Comparison of ENCODE assay signal across 8 cellular contexts in genomic region chr11:113314389-113315301, GRCh38. TPM values are rescaled to one million over a fixed set of nuclear protein-coding genes. Genes with fewer than 3 reads are reported as not detected.
A peak's percentile ranks its signal among the peaks of the same experiment; 100 is the strongest.
DNase-seq lines count a peak whose midpoint lies in the region; ATAC-seq, FAIRE-seq and TF ChIP-seq lines count a peak whose summit lies in the region.

TSS of gene TTC12 (plus strand) at chr11:113314583. CDS start at chr11:113316258, 1,675 bp downstream.

- TSS peak; percentile 58 for BruUV-seq in endothelial cell of umbilical vein (replicated peaks; lab: Mats Ljungman, UMichigan)

- no peaks in the 10 kb centered on the region for H3K79me2 ChIP-seq in endothelial cell of umbilical vein (ENCODE audit: control insufficient read depth, insufficient read depth, low read length)

- CTCF ChIA-PET in endothelial cell of umbilical vein (lab: Charles Lee) = interaction anchor here (0.7 to 1.8 kb wide), 6 partner anchors 8 to 458 kb away, joined by 3 to 5 read pairs (median 4); partner anchors contain the start of gene ZW10

- peak; percentile 95 for FAIRE-seq in endothelial cell of umbilical vein (lab: Jason Lieb, UNC)

- POLR2A ChIA-PET in endothelial cell of umbilical vein (lab: Charles Lee) = no interaction called here

- H3K27me3 ChIP-seq in endothelial cell of umbilical vein (ENCODE audit: control insufficient read depth in 2 of 2, insufficient read depth in 2 of 2, low read length in 2 of 2) = no peaks in the 10 kb centered on the region

- DNase-seq in Ammon's horn (ENCODE audit: low spot score) (peak; percentile 93), GM19238 (ENCODE audit: insufficient read length, low spot score) (peak; percentile 76), NOMO-1 (lab: John Stamatoyannopoulos, UW; ENCODE audit: unreplicated experiment in 2 of 2) (peak; percentile 85 to 95), endothelial cell of umbilical vein (ENCODE audit: low read depth, low spot score) (peak; percentile 93), middle frontal gyrus (ENCODE audit: extremely low spot score, low spot score) (peak; percentile 77)
- DNase-seq in activated CD8-positive, alpha-beta memory T cell treated with anti-CD3 and anti-CD28 coated beads, Interleukin-2, amount 50 U/mL, for 4 hours = peak; percentile 93
- peak; percentile 88 to 91 for DNase-seq in stimulated activated CD8-positive, alpha-beta memory T cell treated with anti-CD3 and anti-CD28 coated beads, Interleukin-15, amount 100 ng/mL, for 48 hours (ENCODE audit: low read depth in 2 of 2)

- TF ChIP-seq CTCF in endothelial cell of umbilical vein (IDR thresholded peaks at IDR 0.05; ENCODE audit: extremely low read depth in 1 of 2, insufficient read depth in 1 of 2, low read depth in 1 of 2, low read length in 2 of 2) = no peak

- peak; percentile 96 for ATAC-seq in HG03442 (IDR thresholded peaks at IDR 0.05; ENCODE audit: unreplicated experiment)

- dilution Hi-C loops in endothelial cell of umbilical vein (cut with MboI; ENCODE audit: extremely low pct_ligation_motif_present, low sequenced_read_pairs) = no loop called here

- TF ChIP-seq POLR2A in endothelial cell of umbilical vein (IDR thresholded peaks at IDR 0.05; ENCODE audit: low read depth, low read length) = peak; percentile 60

- H3K9ac ChIP-seq in endothelial cell of umbilical vein (replicated peaks; ENCODE audit: extremely low read depth, insufficient read depth, low read length) = peak within 1 kb of the TSS; percentile 63

- H3K4me1 ChIP-seq in endothelial cell of umbilical vein (ENCODE audit: control insufficient read depth, extremely low read depth, insufficient read depth, low read length) = peaks cover 3% of the 10 kb centered on the region

- H2AFZ ChIP-seq in endothelial cell of umbilical vein (ENCODE audit: low read depth, low read length) = peak within 1 kb of the TSS; percentile 94

- no peaks in the 10 kb centered on the region for H3K9me3 ChIP-seq in endothelial cell of umbilical vein (replicated peaks; ENCODE audit: control insufficient read depth, insufficient read depth, low read length)

- H3K27ac ChIP-seq in endothelial cell of umbilical vein (ENCODE audit: insufficient read depth, low read depth, low read length) = peak within 1 kb of the TSS; percentile 67

- no peaks in the 10 kb centered on the region for H4K20me1 ChIP-seq in endothelial cell of umbilical vein (replicated peaks; ENCODE audit: control insufficient read depth, extremely low read depth, insufficient read depth, low read length)

- H3K36me3 ChIP-seq in endothelial cell of umbilical vein (ENCODE audit: control insufficient read depth in 2 of 2, extremely low read depth in 1 of 2, insufficient read depth in 2 of 2, low read length in 2 of 2) = no peaks in the 10 kb centered on the region

- H3K9me1 ChIP-seq in endothelial cell of umbilical vein (replicated peaks; ENCODE audit: control insufficient read depth, extremely low read depth, insufficient read depth, low read length) = no peaks in the 10 kb centered on the region

- intact Hi-C loops in endothelial cell of umbilical vein (cut with micrococcal nuclease) = loop anchor here (1.0 to 5.0 kb wide), 3 partner anchors 70 to 459 kb away; partner anchors contain the start of gene ZW10

- peak within 1 kb of the TSS; percentile 32 to 80 (median 57) for H3K4me3 ChIP-seq in endothelial cell of umbilical vein (replicated peaks in 1 of 3; ENCODE audit: insufficient read depth in 1 of 3, low read depth in 1 of 3, low read length in 3 of 3)

- peak within 1 kb of the TSS; percentile 77 for H3K4me2 ChIP-seq in endothelial cell of umbilical vein (ENCODE audit: insufficient read depth, low read length)

TF ChIP-seq in endothelial cell of umbilical vein, 7 proteins besides CTCF, POLR2A, EP300 and RAD21:
- TF ChIP-seq POLR2AphosphoS5 (IDR thresholded peaks at IDR 0.05; ENCODE audit: insufficient read depth, low read depth, low read length) (peak; percentile 53), JUN (IDR thresholded peaks at IDR 0.05; ENCODE audit: borderline replicate concordance, insufficient read depth, insufficient read length, low read depth) (no peak)

RNA-seq across cellular contexts. Expression of gene TTC12, which starts in this region (rescaled TPM):
- total RNA-seq in endothelial cell of umbilical vein = 2.2 and 5.2 TPM in 2 replicates
- polyA plus RNA-seq in endothelial cell of umbilical vein = 2.5 and 2.9 TPM in 2 replicates
- 3.3 and 3.6 TPM in 2 replicates for polyA plus RNA-seq in endothelial cell of umbilical vein (2011; cell fraction: cytosol; rRNA removed)
- polyA plus RNA-seq in endothelial cell of umbilical vein (2011; cell fraction: nucleus; rRNA removed) = 8.7 and 12.5 TPM in 2 replicates
- 2.2 and 4.9 TPM in 2 replicates for polyA plus RNA-seq in endothelial cell of umbilical vein (2012)
- 4.5 and 8.9 TPM in 2 replicates for polyA minus RNA-seq in endothelial cell of umbilical vein
- 1.8 TPM for polyA minus RNA-seq in endothelial cell of umbilical vein (2011; cell fraction: cytosol; rRNA and poly(A)+ RNA removed)
- 7.1 and 7.8 TPM in 2 replicates for polyA minus RNA-seq in endothelial cell of umbilical vein (2011; cell fraction: nucleus; rRNA and poly(A)+ RNA removed)

Comparison
In these comparisons a context has a peak if more than half of its experiments do, and no peak if none do; other contexts are left out.
1. Peak in every context shown above with its lines: DNase-seq, ATAC-seq, H3K4me3 ChIP-seq and H3K27ac ChIP-seq.